1 cellular context compared by ENCODE assay signal in genomic region chr18:54777118-54777791, GRCh38.
TF ChIP-seq lines count a peak whose summit lies in the region.

No MANE protein-coding gene starts in this region.

TF ChIP-seq in GM12878, 131 proteins besides CTCF, POLR2A, EP300 and RAD21 (continued from another document):
- TF ChIP-seq, protein P1, sequence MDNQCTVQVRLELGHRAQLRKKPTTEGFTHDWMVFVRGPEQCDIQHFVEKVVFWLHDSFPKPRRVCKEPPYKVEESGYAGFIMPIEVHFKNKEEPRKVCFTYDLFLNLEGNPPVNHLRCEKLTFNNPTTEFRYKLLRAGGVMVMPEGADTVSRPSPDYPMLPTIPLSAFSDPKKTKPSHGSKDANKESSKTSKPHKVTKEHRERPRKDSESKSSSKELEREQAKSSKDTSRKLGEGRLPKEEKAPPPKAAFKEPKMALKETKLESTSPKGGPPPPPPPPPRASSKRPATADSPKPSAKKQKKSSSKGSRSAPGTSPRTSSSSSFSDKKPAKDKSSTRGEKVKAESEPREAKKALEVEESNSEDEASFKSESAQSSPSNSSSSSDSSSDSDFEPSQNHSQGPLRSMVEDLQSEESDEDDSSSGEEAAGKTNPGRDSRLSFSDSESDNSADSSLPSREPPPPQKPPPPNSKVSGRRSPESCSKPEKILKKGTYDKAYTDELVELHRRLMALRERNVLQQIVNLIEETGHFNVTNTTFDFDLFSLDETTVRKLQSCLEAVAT (IDR thresholded peaks at IDR 0.05), result no peak
- TF ChIP-seq RCOR1 (conservative IDR thresholded peaks at IDR 0.05; ENCODE audit: low read depth, low read length) (no peak), ESRRA (IDR thresholded peaks at IDR 0.05; ENCODE audit: low read length) (no peak), IKZF2 (IDR thresholded peaks at IDR 0.05) (no peak), TAF1 (IDR thresholded peaks at IDR 0.05; ENCODE audit: borderline replicate concordance, low read depth, low read length) (no peak), ATF7 (IDR thresholded peaks at IDR 0.05; ENCODE audit: low read depth) (no peak), HDGF (IDR thresholded peaks at IDR 0.05) (no peak), GABPA (IDR thresholded peaks at IDR 0.05; ENCODE audit: low read depth) (no peak), EZH2 (IDR thresholded peaks at IDR 0.05; ENCODE audit: borderline replicate concordance, control insufficient read depth, low read depth, low read length) (no peak), JUNB (IDR thresholded peaks at IDR 0.05) (no peak), TCF7 (IDR thresholded peaks at IDR 0.05; ENCODE audit: borderline replicate concordance) (no peak), SIN3A (IDR thresholded peaks at IDR 0.05; ENCODE audit: low read depth, low read length) (no peak), CBX3 (IDR thresholded peaks at IDR 0.05; ENCODE audit: borderline replicate concordance, low read depth) (no peak)
- TF ChIP-seq, protein P2, sequence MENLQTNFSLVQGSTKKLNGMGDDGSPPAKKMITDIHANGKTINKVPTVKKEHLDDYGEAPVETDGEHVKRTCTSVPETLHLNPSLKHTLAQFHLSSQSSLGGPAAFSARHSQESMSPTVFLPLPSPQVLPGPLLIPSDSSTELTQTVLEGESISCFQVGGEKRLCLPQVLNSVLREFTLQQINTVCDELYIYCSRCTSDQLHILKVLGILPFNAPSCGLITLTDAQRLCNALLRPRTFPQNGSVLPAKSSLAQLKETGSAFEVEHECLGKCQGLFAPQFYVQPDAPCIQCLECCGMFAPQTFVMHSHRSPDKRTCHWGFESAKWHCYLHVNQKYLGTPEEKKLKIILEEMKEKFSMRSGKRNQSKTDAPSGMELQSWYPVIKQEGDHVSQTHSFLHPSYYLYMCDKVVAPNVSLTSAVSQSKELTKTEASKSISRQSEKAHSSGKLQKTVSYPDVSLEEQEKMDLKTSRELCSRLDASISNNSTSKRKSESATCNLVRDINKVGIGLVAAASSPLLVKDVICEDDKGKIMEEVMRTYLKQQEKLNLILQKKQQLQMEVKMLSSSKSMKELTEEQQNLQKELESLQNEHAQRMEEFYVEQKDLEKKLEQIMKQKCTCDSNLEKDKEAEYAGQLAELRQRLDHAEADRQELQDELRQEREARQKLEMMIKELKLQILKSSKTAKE (IDR thresholded peaks at IDR 0.05; ENCODE audit: low read depth, poor library complexity, severe bottlenecking), result no peak
TF ChIP-seq in GM12878: peak in this region for 0.
